8 cellular contexts compared by ENCODE assay signal in genomic region chr11:113314389-113315301, GRCh38.
DNase-seq lines count a peak whose midpoint lies in the region; ATAC-seq and TF ChIP-seq lines count a peak whose summit lies in the region.

A gene with protein sequence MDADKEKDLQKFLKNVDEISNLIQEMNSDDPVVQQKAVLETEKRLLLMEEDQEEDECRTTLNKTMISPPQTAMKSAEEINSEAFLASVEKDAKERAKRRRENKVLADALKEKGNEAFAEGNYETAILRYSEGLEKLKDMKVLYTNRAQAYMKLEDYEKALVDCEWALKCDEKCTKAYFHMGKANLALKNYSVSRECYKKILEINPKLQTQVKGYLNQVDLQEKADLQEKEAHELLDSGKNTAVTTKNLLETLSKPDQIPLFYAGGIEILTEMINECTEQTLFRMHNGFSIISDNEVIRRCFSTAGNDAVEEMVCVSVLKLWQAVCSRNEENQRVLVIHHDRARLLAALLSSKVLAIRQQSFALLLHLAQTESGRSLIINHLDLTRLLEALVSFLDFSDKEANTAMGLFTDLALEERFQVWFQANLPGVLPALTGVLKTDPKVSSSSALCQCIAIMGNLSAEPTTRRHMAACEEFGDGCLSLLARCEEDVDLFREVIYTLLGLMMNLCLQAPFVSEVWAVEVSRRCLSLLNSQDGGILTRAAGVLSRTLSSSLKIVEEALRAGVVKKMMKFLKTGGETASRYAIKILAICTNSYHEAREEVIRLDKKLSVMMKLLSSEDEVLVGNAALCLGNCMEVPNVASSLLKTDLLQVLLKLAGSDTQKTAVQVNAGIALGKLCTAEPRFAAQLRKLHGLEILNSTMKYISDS (plus strand): TSS chr11:113314583. CDS start chr11:113316258, 1,675 bp downstream.

- H3K27me3 Mint-ChIP-seq in memory B cell = no peaks in the 10 kb centered on the region

- peaks cover 22% of the 10 kb centered on the region for H3K36me3 Mint-ChIP-seq in memory B cell

- in situ Hi-C loops in GM18951 (cut with MboI; ENCODE audit: low sequenced_read_pairs, unreplicated experiment) = loop anchor here (25.0 kb wide), 1 partner anchor 423 kb away; no protein-coding TSS in a partner anchor

- H3K9me3 Mint-ChIP-seq in memory B cell = no peaks in the 10 kb centered on the region

- H3K4me3 Mint-ChIP-seq in memory B cell = peak within 1 kb of the TSS; percentile 87

- peaks cover 13% of the 10 kb centered on the region for H3K4me1 Mint-ChIP-seq in memory B cell

- DNase-seq in AG08395 (ENCODE audit: low spot score) = peak; percentile 36
- peak; percentile 70 for DNase-seq in NCI-H748 treated with DMSO at 0.1 percent for 48 hours (lab: John Stamatoyannopoulos, UW)
- DNase-seq in activated CD8-positive, alpha-beta memory T cell treated with anti-CD3 and anti-CD28 coated beads for 24 hours = peak; percentile 99
- peak; percentile 70 for DNase-seq in effector CD8-positive, alpha-beta T cell (lab: John Stamatoyannopoulos, UW)
- DNase-seq in memory B cell (ENCODE audit: low spot score in 2 of 2) = peak; percentile 93 to 95
- DNase-seq in stimulated activated CD4-positive, alpha-beta T cell treated with anti-CD3 and anti-CD28 coated beads, TNF-alpha, amount 100 ng/mL, for 48 hours (ENCODE audit: low read depth in 3 of 3) = peak; percentile 87 to 93 (median 90)

- peak; percentile 78 for TF ChIP-seq POLR2A in GM18951 (IDR thresholded peaks at IDR 0.05; ENCODE audit: extremely low read depth, insufficient read depth, insufficient read length)

- ATAC-seq in HG03196 (IDR thresholded peaks at IDR 0.05; ENCODE audit: unreplicated experiment) (peak; percentile 98), memory B cell (ENCODE audit: low read depth) (peak; percentile 96)

- peak within 1 kb of the TSS; percentile 96 for H3K27ac Mint-ChIP-seq in memory B cell

Comparison
In these comparisons a context has a peak if more than half of its experiments do, and no peak if none do; other contexts are left out.
1. Peak in every context shown above with its lines: DNase-seq and ATAC-seq.
2. DNase-seq: peak in every context shown above with its lines; median percentile 99 in activated CD8-positive, alpha-beta memory T cell treated with anti-CD3 and anti-CD28 coated beads for 24 hours; 94 in memory B cell; 90 in stimulated activated CD4-positive, alpha-beta T cell treated with anti-CD3 and anti-CD28 coated beads, TNF-alpha, amount 100 ng/mL, for 48 hours; 70 in NCI-H748 treated with DMSO at 0.1 percent for 48 hours; 70 in effector CD8-positive, alpha-beta T cell; 36 in AG08395.